Comparison of ENCODE assay signal across 1 cellular context in the genomic region with DNA sequence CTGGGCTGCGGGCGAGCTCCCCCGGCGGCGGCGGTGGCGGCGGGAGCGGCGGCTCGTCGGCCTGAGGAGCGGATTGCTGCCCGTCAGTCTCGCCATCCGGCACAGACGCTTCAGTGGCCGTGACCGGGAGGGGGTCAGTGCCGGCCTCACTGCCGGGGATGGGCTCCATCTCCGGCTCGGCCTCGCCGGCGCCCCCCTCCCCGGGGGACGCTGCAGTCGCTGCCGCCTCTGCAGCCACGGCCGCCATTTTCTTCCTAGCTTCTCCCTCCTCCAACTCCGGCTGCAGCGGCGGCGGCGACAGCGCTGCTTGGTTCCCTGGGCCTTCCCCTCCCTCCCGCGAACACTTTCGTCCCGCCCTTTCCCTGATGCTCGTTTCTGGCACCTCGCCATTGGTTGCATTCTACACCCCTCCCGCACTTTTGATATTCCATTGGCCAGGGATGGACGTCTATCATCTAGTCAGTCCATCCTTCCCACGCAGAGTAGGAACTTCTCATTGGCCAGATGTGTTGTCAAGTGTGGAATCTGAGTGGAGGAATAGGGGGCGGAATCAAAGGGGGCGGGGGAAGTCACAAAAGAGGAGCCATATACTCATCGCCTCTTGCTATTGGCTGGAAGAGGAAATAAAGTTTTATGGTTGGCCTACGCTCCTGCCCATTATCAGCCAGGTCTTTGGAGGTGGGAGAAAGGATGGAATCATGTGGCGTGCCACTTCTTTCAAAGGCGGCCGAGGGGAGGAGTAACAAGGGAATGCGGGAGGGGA.
TF ChIP-seq lines count a peak whose summit lies in the region.

A gene with protein sequence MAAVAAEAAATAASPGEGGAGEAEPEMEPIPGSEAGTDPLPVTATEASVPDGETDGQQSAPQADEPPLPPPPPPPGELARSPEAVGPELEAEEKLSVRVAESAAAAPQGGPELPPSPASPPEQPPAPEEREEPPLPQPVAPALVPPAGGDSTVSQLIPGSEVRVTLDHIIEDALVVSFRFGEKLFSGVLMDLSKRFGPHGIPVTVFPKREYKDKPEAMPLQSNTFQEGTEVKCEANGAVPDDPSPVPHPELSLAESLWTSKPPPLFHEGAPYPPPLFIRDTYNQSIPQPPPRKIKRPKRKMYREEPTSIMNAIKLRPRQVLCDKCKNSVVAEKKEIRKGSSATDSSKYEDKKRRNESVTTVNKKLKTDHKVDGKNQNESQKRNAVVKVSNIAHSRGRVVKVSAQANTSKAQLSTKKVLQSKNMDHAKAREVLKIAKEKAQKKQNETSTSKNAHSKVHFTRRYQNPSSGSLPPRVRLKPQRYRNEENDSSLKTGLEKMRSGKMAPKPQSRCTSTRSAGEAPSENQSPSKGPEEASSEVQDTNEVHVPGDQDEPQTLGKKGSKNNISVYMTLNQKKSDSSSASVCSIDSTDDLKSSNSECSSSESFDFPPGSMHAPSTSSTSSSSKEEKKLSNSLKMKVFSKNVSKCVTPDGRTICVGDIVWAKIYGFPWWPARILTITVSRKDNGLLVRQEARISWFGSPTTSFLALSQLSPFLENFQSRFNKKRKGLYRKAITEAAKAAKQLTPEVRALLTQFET (minus strand): TSS at position 309 of the 763 bp plus-strand sequence. CDS start 62 bp downstream, at position 247.

TF ChIP-seq in K562, 482 proteins besides CTCF, POLR2A, EP300 and RAD21 (continued from another document and continues in another):
- TF ChIP-seq ZMIZ1 (IDR thresholded peaks at IDR 0.05; ENCODE audit: low read depth in 2 of 2, low read length in 2 of 2): no peak
- no peak for TF ChIP-seq KAT2B (IDR thresholded peaks at IDR 0.05; ENCODE audit: low read depth, low read length)
- peak; percentile 57; the same call in 1 of the 2 replicates for TF ChIP-seq SIN3B (IDR thresholded peaks at IDR 0.05; ENCODE audit: low read depth)
- TF ChIP-seq MAZ (CRISPR knock-in tag; conservative IDR thresholded peaks at IDR 0.05 in 1 of 2, IDR thresholded peaks at IDR 0.05 in 1 of 2): peak; percentile 57 to 84
- TF ChIP-seq E2F4 (CRISPR knock-in tag; IDR thresholded peaks at IDR 0.05; ENCODE audit: low read depth): peak; percentile 69; the same call in 1 of the 2 replicates
- peak in 1 of 2 experiments; percentile 64; a peak in 1 of 4 replicates for TF ChIP-seq RCOR1 (IDR thresholded peaks at IDR 0.05; ENCODE audit: borderline replicate concordance in 1 of 2, low read depth in 2 of 2, low read length in 2 of 2)
- TF ChIP-seq RBM39 (optimal IDR thresholded peaks at IDR 0.05; ENCODE audit: low read depth, low read length): no peak
- TF ChIP-seq ZNF699 (CRISPR knock-in tag; IDR thresholded peaks at IDR 0.05; ENCODE audit: insufficient replicate concordance): no peak
- TF ChIP-seq ZNF175 (CRISPR knock-in tag; IDR thresholded peaks at IDR 0.05; ENCODE audit: low read depth): no peak
- no peak for TF ChIP-seq KDM2B (CRISPR knock-in tag; IDR thresholded peaks at IDR 0.05)
- TF ChIP-seq NFRKB (IDR thresholded peaks at IDR 0.05; ENCODE audit: low read depth): peak; percentile 98
- TF ChIP-seq TCF7 (IDR thresholded peaks at IDR 0.05; ENCODE audit: borderline replicate concordance): peak; percentile 36; the same call in 1 of the 2 replicates
- no peak for TF ChIP-seq ZNF217 (CRISPR knock-in tag; IDR thresholded peaks at IDR 0.05)
- no peak; the same call in 1 of the 2 replicates for TF ChIP-seq ATF1 (CRISPR knock-in tag; IDR thresholded peaks at IDR 0.05)
- TF ChIP-seq ATF1 (tag; IDR thresholded peaks at IDR 0.05): peak; percentile 97
- no peak for TF ChIP-seq TFAM (CRISPR knock-in tag; conservative IDR thresholded peaks at IDR 0.05)
- TF ChIP-seq MAFF (IDR thresholded peaks at IDR 0.05; ENCODE audit: low read length): no peak
- TF ChIP-seq ZNF140 (CRISPR knock-in tag; IDR thresholded peaks at IDR 0.05): no peak
- TF ChIP-seq, protein P1, sequence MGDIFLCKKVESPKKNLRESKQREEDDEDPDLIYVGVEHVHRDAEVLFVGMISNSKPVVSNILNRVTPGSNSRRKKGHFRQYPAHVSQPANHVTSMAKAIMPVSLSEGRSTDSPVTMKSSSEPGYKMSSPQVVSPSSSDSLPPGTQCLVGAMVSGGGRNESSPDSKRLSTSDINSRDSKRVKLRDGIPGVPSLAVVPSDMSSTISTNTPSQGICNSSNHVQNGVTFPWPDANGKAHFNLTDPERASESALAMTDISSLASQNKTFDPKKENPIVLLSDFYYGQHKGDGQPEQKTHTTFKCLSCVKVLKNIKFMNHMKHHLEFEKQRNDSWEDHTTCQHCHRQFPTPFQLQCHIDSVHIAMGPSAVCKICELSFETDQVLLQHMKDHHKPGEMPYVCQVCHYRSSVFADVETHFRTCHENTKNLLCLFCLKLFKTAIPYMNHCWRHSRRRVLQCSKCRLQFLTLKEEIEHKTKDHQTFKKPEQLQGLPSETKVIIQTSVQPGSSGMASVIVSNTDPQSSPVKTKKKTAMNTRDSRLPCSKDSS (IDR thresholded peaks at IDR 0.05; ENCODE audit: low read depth, partially characterized antibody): no peak
- TF ChIP-seq PTBP1 (IDR thresholded peaks at IDR 0.05; ENCODE audit: low read depth, low read length): no peak
- peak; percentile 82 for TF ChIP-seq TAF7 (tag; IDR thresholded peaks at IDR 0.05)
- TF ChIP-seq, protein P2, sequence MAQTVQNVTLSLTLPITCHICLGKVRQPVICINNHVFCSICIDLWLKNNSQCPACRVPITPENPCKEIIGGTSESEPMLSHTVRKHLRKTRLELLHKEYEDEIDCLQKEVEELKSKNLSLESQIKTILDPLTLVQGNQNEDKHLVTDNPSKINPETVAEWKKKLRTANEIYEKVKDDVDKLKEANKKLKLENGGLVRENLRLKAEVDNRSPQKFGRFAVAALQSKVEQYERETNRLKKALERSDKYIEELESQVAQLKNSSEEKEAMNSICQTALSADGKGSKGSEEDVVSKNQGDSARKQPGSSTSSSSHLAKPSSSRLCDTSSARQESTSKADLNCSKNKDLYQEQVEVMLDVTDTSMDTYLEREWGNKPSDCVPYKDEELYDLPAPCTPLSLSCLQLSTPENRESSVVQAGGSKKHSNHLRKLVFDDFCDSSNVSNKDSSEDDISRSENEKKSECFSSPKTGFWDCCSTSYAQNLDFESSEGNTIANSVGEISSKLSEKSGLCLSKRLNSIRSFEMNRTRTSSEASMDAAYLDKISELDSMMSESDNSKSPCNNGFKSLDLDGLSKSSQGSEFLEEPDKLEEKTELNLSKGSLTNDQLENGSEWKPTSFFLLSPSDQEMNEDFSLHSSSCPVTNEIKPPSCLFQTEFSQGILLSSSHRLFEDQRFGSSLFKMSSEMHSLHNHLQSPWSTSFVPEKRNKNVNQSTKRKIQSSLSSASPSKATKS (CRISPR knock-in tag; IDR thresholded peaks at IDR 0.05): no peak
- TF ChIP-seq MYBL2 (IDR thresholded peaks at IDR 0.05; ENCODE audit: low read depth): no peak
- no peak for TF ChIP-seq MYBL2 (CRISPR knock-in tag; IDR thresholded peaks at IDR 0.05; ENCODE audit: borderline replicate concordance)
- no peak for TF ChIP-seq ZNF274 (IDR thresholded peaks at IDR 0.05; ENCODE audit: borderline replicate concordance, low read depth, low read length)
- TF ChIP-seq, protein P3, sequence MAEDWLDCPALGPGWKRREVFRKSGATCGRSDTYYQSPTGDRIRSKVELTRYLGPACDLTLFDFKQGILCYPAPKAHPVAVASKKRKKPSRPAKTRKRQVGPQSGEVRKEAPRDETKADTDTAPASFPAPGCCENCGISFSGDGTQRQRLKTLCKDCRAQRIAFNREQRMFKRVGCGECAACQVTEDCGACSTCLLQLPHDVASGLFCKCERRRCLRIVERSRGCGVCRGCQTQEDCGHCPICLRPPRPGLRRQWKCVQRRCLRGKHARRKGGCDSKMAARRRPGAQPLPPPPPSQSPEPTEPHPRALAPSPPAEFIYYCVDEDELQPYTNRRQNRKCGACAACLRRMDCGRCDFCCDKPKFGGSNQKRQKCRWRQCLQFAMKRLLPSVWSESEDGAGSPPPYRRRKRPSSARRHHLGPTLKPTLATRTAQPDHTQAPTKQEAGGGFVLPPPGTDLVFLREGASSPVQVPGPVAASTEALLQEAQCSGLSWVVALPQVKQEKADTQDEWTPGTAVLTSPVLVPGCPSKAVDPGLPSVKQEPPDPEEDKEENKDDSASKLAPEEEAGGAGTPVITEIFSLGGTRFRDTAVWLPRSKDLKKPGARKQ (CRISPR knock-in tag; IDR thresholded peaks at IDR 0.05): no peak
- no peak for TF ChIP-seq CREBBP (IDR thresholded peaks at IDR 0.05; ENCODE audit: low read depth, low read length)
- TF ChIP-seq ZNF780A (CRISPR knock-in tag; IDR thresholded peaks at IDR 0.05): no peak
- TF ChIP-seq CEBPG (CRISPR knock-in tag; IDR thresholded peaks at IDR 0.05): no peak
- 0 out of 4 replicates have a peak, but pooled peaks have one; percentile 42 to 43 for TF ChIP-seq CEBPG (tag; conservative IDR thresholded peaks at IDR 0.05 in 1 of 2, IDR thresholded peaks at IDR 0.05 in 1 of 2)
- TF ChIP-seq, protein P4, sequence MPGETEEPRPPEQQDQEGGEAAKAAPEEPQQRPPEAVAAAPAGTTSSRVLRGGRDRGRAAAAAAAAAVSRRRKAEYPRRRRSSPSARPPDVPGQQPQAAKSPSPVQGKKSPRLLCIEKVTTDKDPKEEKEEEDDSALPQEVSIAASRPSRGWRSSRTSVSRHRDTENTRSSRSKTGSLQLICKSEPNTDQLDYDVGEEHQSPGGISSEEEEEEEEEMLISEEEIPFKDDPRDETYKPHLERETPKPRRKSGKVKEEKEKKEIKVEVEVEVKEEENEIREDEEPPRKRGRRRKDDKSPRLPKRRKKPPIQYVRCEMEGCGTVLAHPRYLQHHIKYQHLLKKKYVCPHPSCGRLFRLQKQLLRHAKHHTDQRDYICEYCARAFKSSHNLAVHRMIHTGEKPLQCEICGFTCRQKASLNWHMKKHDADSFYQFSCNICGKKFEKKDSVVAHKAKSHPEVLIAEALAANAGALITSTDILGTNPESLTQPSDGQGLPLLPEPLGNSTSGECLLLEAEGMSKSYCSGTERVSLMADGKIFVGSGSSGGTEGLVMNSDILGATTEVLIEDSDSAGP (CRISPR knock-in tag; IDR thresholded peaks at IDR 0.05): no peak
- TF ChIP-seq ARHGAP35 (IDR thresholded peaks at IDR 0.05; ENCODE audit: partially characterized antibody): no peak
- TF ChIP-seq PHB (CRISPR knock-in tag; IDR thresholded peaks at IDR 0.05): no peak; the same call in 1 of the 2 replicates
- TF ChIP-seq ZNF124 (CRISPR knock-in tag; IDR thresholded peaks at IDR 0.05): no peak
- no peak for TF ChIP-seq NFE2L1 (tag; IDR thresholded peaks at IDR 0.05; ENCODE audit: borderline replicate concordance, low read depth)
- no peak for TF ChIP-seq PHTF2 (CRISPR knock-in tag; IDR thresholded peaks at IDR 0.05)
- peak; percentile 83; the same call in 1 of the 2 replicates for TF ChIP-seq PML (IDR thresholded peaks at IDR 0.05; ENCODE audit: low read length)
- TF ChIP-seq L3MBTL2 (IDR thresholded peaks at IDR 0.05): peak; percentile 94
- TF ChIP-seq SMAD1 (IDR thresholded peaks at IDR 0.05; ENCODE audit: low read depth, low read length, partially characterized antibody): no peak
- no peak for TF ChIP-seq MTA1 (IDR thresholded peaks at IDR 0.05; ENCODE audit: borderline replicate concordance)
- TF ChIP-seq, protein P5, sequence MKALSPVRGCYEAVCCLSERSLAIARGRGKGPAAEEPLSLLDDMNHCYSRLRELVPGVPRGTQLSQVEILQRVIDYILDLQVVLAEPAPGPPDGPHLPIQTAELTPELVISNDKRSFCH (CRISPR knock-in tag; IDR thresholded peaks at IDR 0.05): no peak
- TF ChIP-seq, protein P5 (tag; IDR thresholded peaks at IDR 0.05): no peak
- TF ChIP-seq MEIS2 (IDR thresholded peaks at IDR 0.05; ENCODE audit: partially characterized antibody): peak; percentile 62
- TF ChIP-seq HEY1 (CRISPR knock-in tag; IDR thresholded peaks at IDR 0.05; ENCODE audit: borderline replicate concordance): no peak
